9 cellular contexts compared by ENCODE assay signal in genomic region chr6:105363100-105363754, GRCh38. TPM values are rescaled to one million over a fixed set of nuclear protein-coding genes. Genes with fewer than 3 reads are reported as not detected.
DNase-seq lines count a peak whose midpoint lies in the region; ATAC-seq, FAIRE-seq and TF ChIP-seq lines count a peak whose summit lies in the region.
"Had no signal": no experiment of that assay in that cellular context is flagged by ENCODE, and none has a peak within 500 bp of the region (broad histone marks: within the 10 kb centered on the region; RNA-seq: fewer than 3 reads in every experiment).

No MANE protein-coding gene starts in this region.

- TF ChIP-seq CTCF in osteoblast (IDR thresholded peaks at IDR 0.05; ENCODE audit: extremely low read depth, low read depth, low read length) (peak; percentile 56), tibial artery (IDR thresholded peaks at IDR 0.05) (no peak)

- H3K4me2 ChIP-seq in osteoblast (ENCODE audit: insufficient read depth, low read length), result no peak overlapping the region

- TF ChIP-seq POLR2A in GM12892 (IDR thresholded peaks at IDR 0.05; ENCODE audit: low read depth, low read length), result no peak

- peak; percentile 55 for DNase-seq in EH (ENCODE audit: low read depth)
- DNase-seq in NCI-H2029 treated with DMSO at 0.1 percent for 48 hours (lab: John Stamatoyannopoulos, UW), result peak; percentile 10
- DNase-seq in cerebellar cortex (ENCODE audit: low spot score), result peak; percentile 28
- no peak for DNase-seq in osteoblast (ENCODE audit: insufficient read length, low spot score, missing footprints)
- no peak for DNase-seq in GM12892 (ENCODE audit: insufficient read length)
- no peak for DNase-seq in activated CD8-positive, alpha-beta memory T cell treated with anti-CD3 and anti-CD28 coated beads, Interleukin-2, amount 50 U/mL, for 48 hours
- no peak for DNase-seq in tibial artery
- DNase-seq: activated B cell treated with CpG ODN at 0.5 μM for 24 hours had no signal

- H3K36me3 ChIP-seq in osteoblast (ENCODE audit: insufficient read depth, low read length) (peaks cover 12% of the 10 kb centered on the region), tibial artery (peaks cover 25 to 60% (median 57%) of the 10 kb centered on the region in 3 donors)

- ATAC-seq in GM21515 (IDR thresholded peaks at IDR 0.05; ENCODE audit: unreplicated experiment), result no peak

- H3K79me2 ChIP-seq in osteoblast (ENCODE audit: insufficient read depth, low read length), result no peaks in the 10 kb centered on the region

- no peak overlapping the region for H3K27ac ChIP-seq in osteoblast (ENCODE audit: low read depth, low read length)
- no peak overlapping the region for H3K27ac ChIP-seq in tibial artery

- H3K27me3 ChIP-seq in osteoblast (ENCODE audit: insufficient read depth, low read length) (no peaks in the 10 kb centered on the region), tibial artery (no peaks in the 10 kb centered on the region)

- H3K4me3 ChIP-seq in osteoblast (ENCODE audit: insufficient read depth, low read length) (no peak overlapping the region), tibial artery (no peak overlapping the region)

- H4K20me1 ChIP-seq in osteoblast (ENCODE audit: insufficient read depth, low read length), result no peaks in the 10 kb centered on the region

- H3K4me1 ChIP-seq in osteoblast (ENCODE audit: insufficient read depth, low read length) (peaks cover 20% of the 10 kb centered on the region), tibial artery (no peaks in the 10 kb centered on the region)

- no peak for FAIRE-seq in GM12892 (lab: Jason Lieb, UNC)

- intact Hi-C loops in tibial artery (cut with DNase I; ENCODE audit: low total_unique reads), result no loop called here

- no peaks in the 10 kb centered on the region for H3K9me3 ChIP-seq in osteoblast (ENCODE audit: low read depth, low read length)
- H3K9me3 ChIP-seq in tibial artery, result no peaks in the 10 kb centered on the region

- no peak overlapping the region for H2AFZ ChIP-seq in osteoblast (ENCODE audit: low read length)

RNA-seq across cellular contexts. Expression of gene PREP, which starts 39.7 kb away (rescaled TPM):
- total RNA-seq in osteoblast, result 15.0 and 17.7 TPM in 2 replicates
- polyA plus RNA-seq in GM12892 (2012; ENCODE audit: missing spikeins), result 27.9 TPM

Comparison
In these comparisons a context has a peak if more than half of its experiments do, and no peak if none do; other contexts are left out.
1. DNase-seq: peak in EH (single experiment), NCI-H2029 treated with DMSO at 0.1 percent for 48 hours (single experiment) and cerebellar cortex (single experiment); none in osteoblast (single experiment), GM12892 (single experiment), activated CD8-positive, alpha-beta memory T cell treated with anti-CD3 and anti-CD28 coated beads, Interleukin-2, amount 50 U/mL, for 48 hours (single experiment) and tibial artery (0 of 2).